Comparison of ENCODE assay signal across 28 cellular contexts in genomic region chr1:206135248-206135647, GRCh38. TPM values are rescaled to one million over a fixed set of nuclear protein-coding genes. Genes with fewer than 3 reads are reported as not detected.
DNase-seq lines count a peak whose midpoint lies in the region; ATAC-seq and TF ChIP-seq lines count a peak whose summit lies in the region.
"Had no signal": no experiment of that assay in that cellular context is flagged by ENCODE, and none has a peak within 500 bp of the region (broad histone marks: within the 10 kb centered on the region; RNA-seq: fewer than 3 reads in every experiment).

No MANE protein-coding gene starts in this region.

- no peak overlapping the region for H3K27ac ChIP-seq in SJCRH30
- no peak overlapping the region for H3K27ac ChIP-seq in smooth muscle cell (ENCODE audit: low read depth)
- H3K27ac ChIP-seq: 22Rv1, C4-2B, HL-60, Peyer's patch, SJSA1 had no signal

- H3K9ac ChIP-seq in smooth muscle cell (ENCODE audit: low read depth) = no peak overlapping the region

- H3K36me3 Mint-ChIP-seq in stimulated activated memory B cell treated with anti-CD40 and anti-IgM and Interleukin-4, amounts not matched to agents 10 μg/mL and 1 μg/mL and 100 μg/mL, for 72 hours = no peaks in the 10 kb centered on the region
- no peaks in the 10 kb centered on the region for H3K36me3 Mint-ChIP-seq in activated T-helper 17 cell treated with anti-CD3 and anti-CD28 coated beads, Interleukin-2, amount 50 U/mL, for 72 hours (ENCODE audit: low read depth)
- H3K36me3 Mint-ChIP-seq: CD8-positive, alpha-beta memory T cell had no signal

- H3K9me3 Mint-ChIP-seq in stimulated activated memory B cell treated with anti-CD40 and anti-IgM and Interleukin-4, amounts not matched to agents 10 μg/mL and 1 μg/mL and 100 μg/mL, for 72 hours = no peaks in the 10 kb centered on the region
- H3K9me3 Mint-ChIP-seq in activated T-helper 17 cell treated with anti-CD3 and anti-CD28 coated beads, Interleukin-2, amount 50 U/mL, for 72 hours = no peaks in the 10 kb centered on the region

- H3K4me3 ChIP-seq in SJCRH30 = no peak overlapping the region
- H3K4me3 ChIP-seq in smooth muscle cell = no peak overlapping the region
- H3K4me3 ChIP-seq: K562, MG63, Peyer's patch, SJSA1 had no signal

- no peak overlapping the region for H3K4me2 ChIP-seq in smooth muscle cell

- DNase-seq in DMS 273 (lab: John Stamatoyannopoulos, UW; ENCODE audit: unreplicated experiment) (peak; percentile 39), DMS 273 treated with DMSO at 0.1 percent for 48 hours (lab: John Stamatoyannopoulos, UW) (no peak), NCI-H2171 treated with DMSO at 0.1 percent for 48 hours (lab: John Stamatoyannopoulos, UW) (peak; percentile 55), SJCRH30 (peak; percentile 22 to 38), hippocampal formation (lab: John Stamatoyannopoulos, UW) (no peak), smooth muscle cell (lab: John Stamatoyannopoulos, UW; ENCODE audit: unreplicated experiment) (no peak)
- DNase-seq: Calu3; CD8-positive, alpha-beta memory T cell; DMS53; GDM1; MG63; NCI-H1417; NCI-H187 treated with DMSO at 0.1 percent for 48 hours; NCI-H446 treated with DMSO at 0.1 percent for 48 hours; NCI-H748 treated with DMSO at 0.1 percent for 48 hours; Peyer's patch; T-helper 1 cell had no signal

- H3K9me3 ChIP-seq in SJCRH30 (replicated peaks) = 0 out of 2 replicates have a peak, but pooled peaks cover under 1% of the 10 kb centered on the region
- no peaks in the 10 kb centered on the region for H3K9me3 ChIP-seq in smooth muscle cell (replicated peaks; ENCODE audit: low read depth)
- H3K9me3 ChIP-seq: MG63, Peyer's patch, SJSA1 had no signal

- H3F3A ChIP-seq in smooth muscle cell (ENCODE audit: low read depth) = no peaks in the 10 kb centered on the region

- H3K4me1 ChIP-seq in SJCRH30 (peaks cover 12% of the 10 kb centered on the region), smooth muscle cell (ENCODE audit: low read depth) (no peaks in the 10 kb centered on the region)
- H3K4me1 ChIP-seq: Peyer's patch, SJSA1 had no signal

- H3K27me3 ChIP-seq in SJCRH30 (no peaks in the 10 kb centered on the region; the same call in 1 of the 2 replicates), smooth muscle cell (ENCODE audit: low read depth) (peaks cover 8% of the 10 kb centered on the region)
- H3K27me3 ChIP-seq: Peyer's patch had no signal

- H2AFZ ChIP-seq in smooth muscle cell (ENCODE audit: low read depth) = no peak overlapping the region

- peaks cover 13% of the 10 kb centered on the region for H3K4me1 Mint-ChIP-seq in stimulated activated memory B cell treated with anti-CD40 and anti-IgM and Interleukin-4, amounts not matched to agents 10 μg/mL and 1 μg/mL and 100 μg/mL, for 72 hours
- no peaks in the 10 kb centered on the region for H3K4me1 Mint-ChIP-seq in activated T-helper 17 cell treated with anti-CD3 and anti-CD28 coated beads, Interleukin-2, amount 50 U/mL, for 72 hours
- H3K4me1 Mint-ChIP-seq: CD8-positive, alpha-beta memory T cell had no signal

- ATAC-seq in stimulated activated memory B cell treated with anti-CD40 and anti-IgM and Interleukin-4, amounts not matched to agents 10 μg/mL and 1 μg/mL and 100 μg/mL, for 72 hours = peak; percentile 12
- no peak for ATAC-seq in activated T-helper 17 cell treated with anti-CD3 and anti-CD28 coated beads, Interleukin-2, amount 50 U/mL, for 72 hours (replicated peaks)
- ATAC-seq: HepG2, K562 had no signal

- H4K20me1 ChIP-seq in smooth muscle cell (ENCODE audit: low read depth) = no peaks in the 10 kb centered on the region

- 86% methylated on average over 2 of the region's 2 CpGs for WGBS in smooth muscle cell (ENCODE audit: low lambda C conversion rate)

- no peak overlapping the region for H3K27ac Mint-ChIP-seq in stimulated activated memory B cell treated with anti-CD40 and anti-IgM and Interleukin-4, amounts not matched to agents 10 μg/mL and 1 μg/mL and 100 μg/mL, for 72 hours
- H3K27ac Mint-ChIP-seq in activated T-helper 17 cell treated with anti-CD3 and anti-CD28 coated beads, Interleukin-2, amount 50 U/mL, for 72 hours = no peak overlapping the region
- H3K27ac Mint-ChIP-seq: CD8-positive, alpha-beta memory T cell had no signal

- H3K79me2 ChIP-seq in smooth muscle cell (ENCODE audit: low read depth) = no peaks in the 10 kb centered on the region

- H3K27me3 Mint-ChIP-seq in stimulated activated memory B cell treated with anti-CD40 and anti-IgM and Interleukin-4, amounts not matched to agents 10 μg/mL and 1 μg/mL and 100 μg/mL, for 72 hours = peaks cover 32% of the 10 kb centered on the region
- H3K27me3 Mint-ChIP-seq in activated T-helper 17 cell treated with anti-CD3 and anti-CD28 coated beads, Interleukin-2, amount 50 U/mL, for 72 hours = peaks cover 31% of the 10 kb centered on the region

- no peak for TF ChIP-seq CTCF in smooth muscle cell (IDR thresholded peaks at IDR 0.05; ENCODE audit: borderline replicate concordance, insufficient read depth, poor library complexity, severe bottlenecking)

- H3K36me3 ChIP-seq in SJCRH30 (no peaks in the 10 kb centered on the region), smooth muscle cell (ENCODE audit: low read depth) (no peaks in the 10 kb centered on the region)
- H3K36me3 ChIP-seq: MG63, Peyer's patch, SJSA1 had no signal

- H3K4me3 Mint-ChIP-seq in stimulated activated memory B cell treated with anti-CD40 and anti-IgM and Interleukin-4, amounts not matched to agents 10 μg/mL and 1 μg/mL and 100 μg/mL, for 72 hours = no peak overlapping the region
- H3K4me3 Mint-ChIP-seq in activated T-helper 17 cell treated with anti-CD3 and anti-CD28 coated beads, Interleukin-2, amount 50 U/mL, for 72 hours = no peak overlapping the region
- H3K4me3 Mint-ChIP-seq: CD8-positive, alpha-beta memory T cell had no signal

RNA-seq across cellular contexts. Expression of gene AVPR1B, which starts 18.1 kb away (rescaled TPM):
- 0.04 and 0.05 TPM in 2 replicates for total RNA-seq in SJCRH30 (2014; rRNA removed; shearing (Covaris generic))
- not detected for total RNA-seq in activated T-helper 17 cell treated with anti-CD3 and anti-CD28 coated beads, Interleukin-2, amount 50 U/mL, for 72 hours
- total RNA-seq in smooth muscle cell = not detected in 2 replicates
- polyA plus RNA-seq in smooth muscle cell = not detected in 2 replicates
- total RNA-seq: Calu3; CD8-positive, alpha-beta memory T cell; HepG2; HT-29; K562; LHCN-M2; OCI-LY7; SJSA1 had no signal
- polyA plus RNA-seq: CD8-positive, alpha-beta memory T cell; K562 had no signal

Comparison
In these comparisons a context has a peak if more than half of its experiments do, and no peak if none do; other contexts are left out.
1. DNase-seq: peak in DMS 273 (single experiment), NCI-H2171 treated with DMSO at 0.1 percent for 48 hours (single experiment) and SJCRH30 (2 of 2); none in DMS 273 treated with DMSO at 0.1 percent for 48 hours (single experiment), hippocampal formation (0 of 2) and smooth muscle cell (single experiment).